In genomic region chr12:124452576-124453391, GRCh38 we compare ENCODE assay signal across 9 cellular contexts.
DNase-seq lines count a peak whose midpoint lies in the region; ATAC-seq lines count a peak whose summit lies in the region.
"Had no signal": no experiment of that assay in that cellular context is flagged by ENCODE, and none has a peak within 500 bp of the region (broad histone marks: within the 10 kb centered on the region; RNA-seq: fewer than 3 reads in every experiment).

No MANE protein-coding gene starts in this region.

- H3K36me3 Mint-ChIP-seq in T-helper 1 cell treated with Interleukin-12 subunit alpha and Interleukin-12 subunit beta and Interleukin-4 antibody, amounts not matched to agents 30 μg/mL and 1 μg/mL, for 36 hours (ENCODE audit: low read depth) = peaks cover 14% of the 10 kb centered on the region

- intact Hi-C loops in left ventricle myocardium superior (cut with micrococcal nuclease) = no loop called here

- H3K4me3 Mint-ChIP-seq in T-helper 1 cell treated with Interleukin-12 subunit alpha and Interleukin-12 subunit beta and Interleukin-4 antibody, amounts not matched to agents 30 μg/mL and 1 μg/mL, for 36 hours = peak overlapping the region; percentile 46
- H3K4me3 Mint-ChIP-seq in stimulated activated naive CD8-positive, alpha-beta T cell treated with anti-CD3 and anti-CD28 coated beads, Interleukin-15, amount 100 ng/mL, for 72 hours = peak overlapping the region; percentile 9 to 61

- H3K9me3 Mint-ChIP-seq in T-helper 1 cell treated with Interleukin-12 subunit alpha and Interleukin-12 subunit beta and Interleukin-4 antibody, amounts not matched to agents 30 μg/mL and 1 μg/mL, for 36 hours = no peaks in the 10 kb centered on the region
- no peaks in the 10 kb centered on the region for H3K9me3 Mint-ChIP-seq in stimulated activated naive CD8-positive, alpha-beta T cell treated with anti-CD3 and anti-CD28 coated beads, Interleukin-15, amount 100 ng/mL, for 72 hours

- H3K27ac Mint-ChIP-seq in T-helper 1 cell treated with Interleukin-12 subunit alpha and Interleukin-12 subunit beta and Interleukin-4 antibody, amounts not matched to agents 30 μg/mL and 1 μg/mL, for 36 hours = peak overlapping the region; percentile 79
- peak overlapping the region in 1 of 2 donors; percentile 12 for H3K27ac Mint-ChIP-seq in stimulated activated naive CD8-positive, alpha-beta T cell treated with anti-CD3 and anti-CD28 coated beads, Interleukin-15, amount 100 ng/mL, for 72 hours

- peaks cover 35% of the 10 kb centered on the region for H3K4me1 Mint-ChIP-seq in T-helper 1 cell treated with Interleukin-12 subunit alpha and Interleukin-12 subunit beta and Interleukin-4 antibody, amounts not matched to agents 30 μg/mL and 1 μg/mL, for 36 hours (ENCODE audit: low read depth)
- H3K4me1 Mint-ChIP-seq in stimulated activated naive CD8-positive, alpha-beta T cell treated with anti-CD3 and anti-CD28 coated beads, Interleukin-15, amount 100 ng/mL, for 72 hours = peaks cover 69% of the 10 kb centered on the region

- peaks cover 34% of the 10 kb centered on the region for H3K4me1 ChIP-seq in SJCRH30

- no peak for DNase-seq in T-helper 1 cell
- peak; percentile 47 to 64 for DNase-seq in SJCRH30
- peak; percentile 33 for DNase-seq in left ventricle myocardium superior
- DNase-seq in stimulated activated naive CD8-positive, alpha-beta T cell treated with anti-CD3 and anti-CD28 coated beads, Interleukin-15, amount 100 ng/mL, for 72 hours = no peak
- DNase-seq in dedifferentiated amniotic fluid mesenchymal stem cell (ENCODE audit: extremely low spot score) = no peak
- DNase-seq in RKO (ENCODE audit: low spot score) = no peak
- DNase-seq in D341Med (ENCODE audit: low spot score) = no peak
- DNase-seq: NCI-H2029 had no signal

- H3K27me3 ChIP-seq in SJCRH30 = no peaks in the 10 kb centered on the region

- peaks cover 4% of the 10 kb centered on the region; the same call in 1 of the 2 replicates for H3K36me3 ChIP-seq in SJCRH30

- no peaks in the 10 kb centered on the region for H3K9me3 ChIP-seq in SJCRH30 (replicated peaks)

- H3K4me3 ChIP-seq in SJCRH30 = no peak overlapping the region

- no peak for ATAC-seq in left ventricle myocardium superior
- no peak for ATAC-seq in stimulated activated naive CD8-positive, alpha-beta T cell treated with anti-CD3 and anti-CD28 coated beads, Interleukin-15, amount 100 ng/mL, for 72 hours

- H3K27ac ChIP-seq in SJCRH30 = peak overlapping the region; percentile 83

- no peaks in the 10 kb centered on the region for H3K27me3 Mint-ChIP-seq in T-helper 1 cell treated with Interleukin-12 subunit alpha and Interleukin-12 subunit beta and Interleukin-4 antibody, amounts not matched to agents 30 μg/mL and 1 μg/mL, for 36 hours (ENCODE audit: low read depth)
- H3K27me3 Mint-ChIP-seq in stimulated activated naive CD8-positive, alpha-beta T cell treated with anti-CD3 and anti-CD28 coated beads, Interleukin-15, amount 100 ng/mL, for 72 hours = no peaks in the 10 kb centered on the region

Comparison
In these comparisons a context has a peak if more than half of its experiments do, and no peak if none do; other contexts are left out.
1. DNase-seq: peak in SJCRH30 (2 of 2) and left ventricle myocardium superior (single experiment); none in T-helper 1 cell (0 of 5), stimulated activated naive CD8-positive, alpha-beta T cell treated with anti-CD3 and anti-CD28 coated beads, Interleukin-15, amount 100 ng/mL, for 72 hours (0 of 2), dedifferentiated amniotic fluid mesenchymal stem cell (single experiment), RKO (single experiment) and D341Med (single experiment).